ENCODE assay signal across 27 cellular contexts in genomic region chr4:93659629-93660028, GRCh38.
DNase-seq lines count a peak whose midpoint lies in the region; ATAC-seq, FAIRE-seq and TF ChIP-seq lines count a peak whose summit lies in the region.
"Had no signal": no experiment of that assay in that cellular context is flagged by ENCODE, and none has a peak within 500 bp of the region (broad histone marks: within the 10 kb centered on the region; RNA-seq: fewer than 3 reads in every experiment).

No MANE protein-coding gene starts in this region.

- peak overlapping the region; percentile 47 for H3K27ac ChIP-seq in iPS-18a (ENCODE audit: low read length)
- H3K27ac ChIP-seq: esophagus muscularis mucosa, heart right ventricle, HL-60, upper lobe of left lung had no signal

- peaks cover 5% of the 10 kb centered on the region for H3K4me1 ChIP-seq in iPS-18a (ENCODE audit: control insufficient read depth, low read depth, low read length)
- H3K4me1 ChIP-seq: esophagus muscularis mucosa, heart right ventricle, upper lobe of left lung had no signal

- H3K9me3 ChIP-seq in iPS-18a (ENCODE audit: control insufficient read depth, low read depth, low read length): no peaks in the 10 kb centered on the region
- H3K9me3 ChIP-seq: esophagus muscularis mucosa, mucosa of descending colon, upper lobe of left lung had no signal

- no peak overlapping the region for H3K9ac ChIP-seq in iPS-18a (ENCODE audit: low read length)

- no peaks in the 10 kb centered on the region for H3K36me3 ChIP-seq in iPS-18a (ENCODE audit: control insufficient read depth, low read depth, low read length)
- H3K36me3 ChIP-seq: esophagus muscularis mucosa, heart right ventricle, upper lobe of left lung had no signal

- no peak for FAIRE-seq in HTR-8/SVneo (lab: Jason Lieb, UNC)

- H3K27me3 ChIP-seq in iPS-18a (ENCODE audit: control insufficient read depth, insufficient read depth, low read length): no peaks in the 10 kb centered on the region
- H3K27me3 ChIP-seq: esophagus muscularis mucosa, heart right ventricle, upper lobe of left lung had no signal

- ATAC-seq in SK-N-SH treated with all-trans-retinoic acid at 6 μM for 48 hours (peak; percentile 86), HG02884 (IDR thresholded peaks at IDR 0.05; ENCODE audit: unreplicated experiment) (no peak)
- ATAC-seq: activated CD4-positive, CD25-positive, alpha-beta regulatory T cell treated with anti-CD3 and anti-CD28 coated beads, Interleukin-2, amount 50 U/mL, for 24 hours; heart right ventricle; mucosa of descending colon; natural killer cell; stimulated activated effector memory CD8-positive, alpha-beta T cell treated with anti-CD3 and anti-CD28 coated beads, Interleukin-12 subunit alpha, Interleukin-12 subunit beta, amount 100 ng/mL, for 72 hours had no signal

- DNase-seq in A172 (ENCODE audit: low spot score): peak; percentile 25
- peak; percentile 1 for DNase-seq in HTR-8/SVneo (ENCODE audit: insufficient read length, low spot score)
- DNase-seq in superior temporal gyrus (ENCODE audit: extremely low spot score): no peak
- DNase-seq in T-helper 1 cell: no peak
- DNase-seq in T-helper 9 cell: no peak
- DNase-seq: 8988T; activated CD4-positive, alpha-beta memory T cell treated with anti-CD3 and anti-CD28 coated beads for 36 hours; activated naive CD4-positive, alpha-beta T cell treated with anti-CD3 and anti-CD28 coated beads for 36 hours; cerebellar nuclear complex; dermis blood vessel endothelial cell; GF-D8; heart right ventricle; HFFc6; mucosa of descending colon; natural killer cell; NCI-H1436 treated with DMSO at 0.1 percent for 48 hours; NCI-H774; retina; upper lobe of left lung had no signal

- no peak overlapping the region for H3K4me3 ChIP-seq in iPS-18a (ENCODE audit: low read length)
- H3K4me3 ChIP-seq: esophagus muscularis mucosa, heart right ventricle, lung, mucosa of descending colon, upper lobe of left lung had no signal

TF ChIP-seq in SK-N-SH treated with all-trans-retinoic acid at 6 μM for 48 hours, 23 proteins besides CTCF, POLR2A, EP300 and RAD21:
- TF ChIP-seq CSRNP3 (CRISPR knock-in tag; IDR thresholded peaks at IDR 0.05) (no peak), CSDC2 (CRISPR knock-in tag; IDR thresholded peaks at IDR 0.05) (no peak), OSR1 (CRISPR knock-in tag; IDR thresholded peaks at IDR 0.05) (no peak), TCF4 (CRISPR knock-in tag; IDR thresholded peaks at IDR 0.05; ENCODE audit: borderline replicate concordance) (no peak), CREB5 (CRISPR knock-in tag; IDR thresholded peaks at IDR 0.05; ENCODE audit: low read depth) (0 out of 2 replicates have a peak, but pooled peaks have one; percentile 69), ZC3H10 (CRISPR knock-in tag; IDR thresholded peaks at IDR 0.05) (no peak), TSHZ2 (CRISPR knock-in tag; IDR thresholded peaks at IDR 0.05) (no peak), RARB (CRISPR knock-in tag; IDR thresholded peaks at IDR 0.05) (no peak), ZNF8 (CRISPR knock-in tag; IDR thresholded peaks at IDR 0.05) (peak; percentile 64; the same call in 1 of the 2 replicates), BACH2 (CRISPR knock-in tag; IDR thresholded peaks at IDR 0.05; ENCODE audit: borderline replicate concordance) (no peak), ISL1 (CRISPR knock-in tag; IDR thresholded peaks at IDR 0.05) (peak; percentile 93)

Comparison
In these comparisons a context has a peak if more than half of its experiments do, and no peak if none do; other contexts are left out.
1. DNase-seq: peak in A172 (single experiment) and HTR-8/SVneo (single experiment); none in superior temporal gyrus (single experiment), T-helper 1 cell (0 of 5) and T-helper 9 cell (single experiment).